Comparison of ENCODE assay signal across 9 cellular contexts in the genomic region with DNA sequence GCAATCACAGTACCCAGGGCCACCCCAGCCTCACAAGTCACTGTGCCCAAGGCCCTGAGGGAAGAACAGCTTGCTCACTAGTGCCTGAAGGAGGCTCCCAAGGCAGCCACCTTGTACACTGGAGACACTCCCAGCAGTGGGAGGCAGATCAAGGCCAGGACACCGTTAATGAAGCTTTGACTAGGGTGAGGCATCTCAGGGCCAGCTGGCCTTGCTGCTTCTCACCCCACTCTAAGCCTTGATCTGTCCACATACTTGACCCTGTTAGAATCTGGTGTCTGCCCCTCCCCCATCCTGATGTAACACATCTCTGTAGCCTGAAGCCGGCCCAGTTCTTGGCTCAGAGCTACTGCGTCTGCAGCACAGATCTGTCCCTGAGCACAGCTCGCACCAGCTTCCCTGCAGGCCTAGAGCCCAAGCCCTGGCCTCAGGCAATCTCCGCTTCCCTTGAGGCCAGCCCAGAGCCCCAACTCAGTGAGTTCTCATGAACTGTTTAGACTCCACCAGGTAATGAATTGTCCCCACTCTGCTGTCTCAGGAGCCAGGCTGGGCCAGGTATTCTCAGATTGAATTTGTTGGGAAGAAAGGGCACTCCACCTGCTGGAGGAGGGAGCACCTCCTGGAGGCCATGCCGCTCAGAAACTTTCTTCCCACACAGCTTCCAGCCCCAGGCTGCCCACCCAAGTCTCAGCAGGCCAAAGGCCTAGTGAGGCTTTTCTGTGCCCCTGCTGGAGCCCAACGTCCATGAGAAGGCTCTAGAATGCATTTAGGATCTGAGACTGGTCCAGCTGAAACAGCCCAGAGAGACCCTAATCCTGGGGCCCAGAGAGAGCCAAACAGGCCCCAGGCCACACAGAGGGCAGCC. TPM values are rescaled to one million over a fixed set of nuclear protein-coding genes. Genes with fewer than 3 reads are reported as not detected.
DNase-seq lines count a peak whose midpoint lies in the region; ATAC-seq and TF ChIP-seq lines count a peak whose summit lies in the region.
"Had no signal": no experiment of that assay in that cellular context is flagged by ENCODE, and none has a peak within 500 bp of the region (broad histone marks: within the 10 kb centered on the region; RNA-seq: fewer than 3 reads in every experiment).

No MANE protein-coding gene starts in this region.

- TF ChIP-seq EP300 in gastroesophageal sphincter (IDR thresholded peaks at IDR 0.05) = no peak

- TF ChIP-seq CTCF in GM10266 (IDR thresholded peaks at IDR 0.05; ENCODE audit: control insufficient read depth, insufficient read depth, low read depth, missing control alignments) = peak; percentile 2
- TF ChIP-seq CTCF in RWPE2 (IDR thresholded peaks at IDR 0.05; ENCODE audit: poor library complexity, severe bottlenecking) = peak; percentile 79
- TF ChIP-seq CTCF in gastroesophageal sphincter (IDR thresholded peaks at IDR 0.05) = peak in 2 of 4 experiments; percentile 30 to 50

- H3K9me3 ChIP-seq in RWPE2 (ENCODE audit: severe bottlenecking) (no peaks in the 10 kb centered on the region), gastroesophageal sphincter (no peaks in the 10 kb centered on the region)

- no peak overlapping the region for H3K4me3 Mint-ChIP-seq in T-helper 2 cell treated with Interferon-gamma antibody and Interleukin-4, amounts not matched to agents 5 μg/mL and 100 μg/mL, for 36 hours

- H3K9me3 Mint-ChIP-seq in T-helper 2 cell treated with Interferon-gamma antibody and Interleukin-4, amounts not matched to agents 5 μg/mL and 100 μg/mL, for 36 hours = no peaks in the 10 kb centered on the region

- ATAC-seq in RWPE2 (ENCODE audit: low read depth) = peak; percentile 47
- peak; percentile 95 for ATAC-seq in gastroesophageal sphincter
- ATAC-seq in HG02840 (IDR thresholded peaks at IDR 0.05; ENCODE audit: low FRiP score, unreplicated experiment) = no peak

- WGBS in gastroesophageal sphincter (ENCODE audit: low coverage in 1 of 2), 2 donors = 40% methylated on average over 1 of the region's 7 CpGs; no CpG with 5 or more reads in 1 of the 2 donors

- no peak overlapping the region for H3K27ac Mint-ChIP-seq in T-helper 2 cell treated with Interferon-gamma antibody and Interleukin-4, amounts not matched to agents 5 μg/mL and 100 μg/mL, for 36 hours

- H3K4me1 ChIP-seq in RWPE2 (ENCODE audit: insufficient read depth, poor library complexity, severe bottlenecking) = peaks cover 40% of the 10 kb centered on the region
- peaks cover 0 to 19% (median 13%) of the 10 kb centered on the region in 3 donors for H3K4me1 ChIP-seq in gastroesophageal sphincter

- H3K36me3 Mint-ChIP-seq in T-helper 2 cell treated with Interferon-gamma antibody and Interleukin-4, amounts not matched to agents 5 μg/mL and 100 μg/mL, for 36 hours (ENCODE audit: low read depth) = no peaks in the 10 kb centered on the region

- no peaks in the 10 kb centered on the region for H3K27me3 ChIP-seq in RWPE2 (ENCODE audit: insufficient read depth, poor library complexity, severe bottlenecking)
- no peaks in the 10 kb centered on the region for H3K27me3 ChIP-seq in gastroesophageal sphincter

- H3K27ac ChIP-seq in RWPE2 (ENCODE audit: poor library complexity, severe bottlenecking) (peak overlapping the region; percentile 98), gastroesophageal sphincter (peak overlapping the region in 3 of 4 donors; percentile 59 to 78 (median 74))

- H3K36me3 ChIP-seq in RWPE2 (ENCODE audit: low read depth) = no peaks in the 10 kb centered on the region
- no peaks in the 10 kb centered on the region for H3K36me3 ChIP-seq in gastroesophageal sphincter

- peaks cover 16% of the 10 kb centered on the region for H3K4me1 Mint-ChIP-seq in T-helper 2 cell treated with Interferon-gamma antibody and Interleukin-4, amounts not matched to agents 5 μg/mL and 100 μg/mL, for 36 hours (ENCODE audit: low read depth)

- H3K4me3 ChIP-seq in RWPE2 (ENCODE audit: severe bottlenecking) (no peak overlapping the region), gastroesophageal sphincter (no peak overlapping the region)

- no peak for TF ChIP-seq POLR2A in gastroesophageal sphincter (IDR thresholded peaks at IDR 0.05)

- no peaks in the 10 kb centered on the region for H3K27me3 Mint-ChIP-seq in T-helper 2 cell treated with Interferon-gamma antibody and Interleukin-4, amounts not matched to agents 5 μg/mL and 100 μg/mL, for 36 hours (ENCODE audit: low read depth)

- DNase-seq in GM10266 (ENCODE audit: extremely low spot score) (no peak), RWPE2 (ENCODE audit: low spot score) (peak; percentile 83), retina (peak; percentile 62), GDM1 (lab: John Stamatoyannopoulos, UW) (no peak)
- DNase-seq in effector CD8-positive, alpha-beta T cell (lab: John Stamatoyannopoulos, UW) = no peak
- DNase-seq in T-helper 2 cell treated with Interferon-gamma antibody and Interleukin-4, amounts not matched to agents 5 μg/mL and 100 μg/mL, for 36 hours (ENCODE audit: low spot score) = no peak
- DNase-seq: GOT3 had no signal

RNA-seq across cellular contexts. Expression of a gene that starts 13.4 kb away (rescaled TPM):
- 100 to 1,000 TPM in 2 of 4 donors, 10 to 100 TPM in 2; 46.0 to 113 (median 89.2) TPM for total RNA-seq in gastroesophageal sphincter

Comparison
In these comparisons a context has a peak if more than half of its experiments do, and no peak if none do; other contexts are left out.
1. DNase-seq: peak in RWPE2 (single experiment) and retina (single experiment); none in GM10266 (single experiment), effector CD8-positive, alpha-beta T cell (single experiment), GDM1 (single experiment) and T-helper 2 cell treated with Interferon-gamma antibody and Interleukin-4, amounts not matched to agents 5 μg/mL and 100 μg/mL, for 36 hours (single experiment).